Comparison of ENCODE assay signal across 8 cellular contexts in the genomic region with DNA sequence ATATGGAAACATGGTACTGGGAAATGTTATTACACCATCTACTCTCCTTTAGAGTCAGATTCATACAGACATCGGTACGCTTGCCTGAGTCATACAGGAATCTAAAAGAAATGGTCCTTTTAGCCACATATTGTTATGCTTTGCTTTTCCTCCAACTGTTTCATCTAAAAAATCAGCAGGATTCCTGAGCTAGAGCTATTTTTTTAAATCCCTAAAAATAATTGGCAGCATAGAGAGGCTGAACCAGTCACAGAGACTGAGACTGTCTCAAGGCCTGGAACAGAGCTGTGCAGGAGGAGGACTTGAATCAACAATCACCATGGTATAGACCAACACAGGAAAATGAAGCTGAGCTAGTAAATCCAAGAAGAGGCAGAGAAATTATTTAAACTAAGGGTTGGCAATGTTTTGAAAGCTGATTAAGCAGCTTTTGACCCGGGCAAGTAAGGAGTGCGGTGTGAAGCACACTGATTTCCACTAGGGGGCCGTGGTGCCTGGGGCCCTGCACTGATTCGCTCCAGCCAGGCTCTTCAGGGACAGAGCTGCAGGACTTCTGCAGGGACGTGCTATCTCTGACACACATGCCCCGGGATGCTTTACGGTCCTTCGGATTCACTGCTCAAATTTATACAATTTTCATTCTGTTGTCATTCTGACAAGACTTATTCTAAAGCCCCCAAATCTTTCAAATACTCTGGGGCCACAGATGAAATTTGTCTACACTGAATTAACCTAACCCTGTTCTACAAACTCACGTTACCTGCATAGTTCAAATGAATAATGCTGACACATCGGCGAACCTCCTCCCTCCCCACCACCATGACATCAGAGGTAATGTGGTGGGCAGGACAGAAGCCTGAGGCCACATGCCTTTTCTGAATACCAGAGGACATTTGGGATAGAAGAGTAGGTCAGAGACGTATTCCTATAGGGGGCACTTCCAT.
DNase-seq lines count a peak whose midpoint lies in the region; ATAC-seq, FAIRE-seq and TF ChIP-seq lines count a peak whose summit lies in the region.

No MANE protein-coding gene starts in this region.

- no peak overlapping the region for H3K27ac ChIP-seq in endodermal cell (ENCODE audit: low read depth, low read length)
- no peak overlapping the region for H3K27ac ChIP-seq in stomach

- H3K27me3 ChIP-seq in endodermal cell (ENCODE audit: control insufficient read depth, insufficient read depth, low read length, poor library complexity, severe bottlenecking) (no peaks in the 10 kb centered on the region), stomach (no peaks in the 10 kb centered on the region)

- TF ChIP-seq CTCF in AG10803 (conservative IDR thresholded peaks at IDR 0.05; ENCODE audit: low read length) (peak; percentile 88), activated B cell treated with CpG ODN at 0.5 μM for 24 hours (IDR thresholded peaks at IDR 0.05) (peak; percentile 17), endodermal cell (conservative IDR thresholded peaks at IDR 0.05) (peak; percentile 92), mucosa of descending colon (IDR thresholded peaks at IDR 0.05) (peak; percentile 85), stomach (IDR thresholded peaks at IDR 0.05) (peak in 5 of 7 experiments; percentile 60 to 80 (median 70))

- no peak overlapping the region for H3K9ac ChIP-seq in endodermal cell (ENCODE audit: extremely low read depth, low read length, poor library complexity, severe bottlenecking)

- POLR2A ChIA-PET in activated B cell treated with CpG ODN at 0.5 μM for 24 hours (lab: Charles Lee) = no interaction called here

- peak; percentile 89 for ATAC-seq in HG02852 (IDR thresholded peaks at IDR 0.05; ENCODE audit: unreplicated experiment)
- peak; percentile 80 for ATAC-seq in activated B cell treated with CpG ODN at 0.5 μM for 24 hours (ENCODE audit: low read depth)
- ATAC-seq in mucosa of descending colon = peak; percentile 93

- H3K27ac Mint-ChIP-seq in activated B cell treated with CpG ODN at 0.5 μM for 24 hours (no peak overlapping the region), endodermal cell (no peak overlapping the region)

- CTCF ChIA-PET in activated B cell treated with CpG ODN at 0.5 μM for 24 hours (lab: Charles Lee) = interaction anchor here (0.6 to 2.5 kb wide), 13 partner anchors 9 to 426 kb away, joined by 3 to 19 read pairs (median 4); no protein-coding TSS in a partner anchor

- 35 to 39% methylated on average over 10 to 14 of the region's 14 CpGs for WGBS in endodermal cell (ENCODE audit: insufficient coverage in 1 of 2, insufficient read length in 1 of 2), 2 experiments
- WGBS in stomach, 5 donors = 44 to 48% (median 46%) methylated on average over 14 of the region's 14 CpGs

- H3K27me3 Mint-ChIP-seq in activated B cell treated with CpG ODN at 0.5 μM for 24 hours = no peaks in the 10 kb centered on the region
- no peaks in the 10 kb centered on the region for H3K27me3 Mint-ChIP-seq in endodermal cell (ENCODE audit: insufficient read depth)

- H3K9me3 Mint-ChIP-seq in activated B cell treated with CpG ODN at 0.5 μM for 24 hours = no peaks in the 10 kb centered on the region
- H3K9me3 Mint-ChIP-seq in endodermal cell = no peaks in the 10 kb centered on the region

- H3K4me3 Mint-ChIP-seq in activated B cell treated with CpG ODN at 0.5 μM for 24 hours (no peak overlapping the region), endodermal cell (no peak overlapping the region)

- peaks cover 11% of the 10 kb centered on the region for H3K36me3 Mint-ChIP-seq in activated B cell treated with CpG ODN at 0.5 μM for 24 hours (ENCODE audit: low read depth)
- H3K36me3 Mint-ChIP-seq in endodermal cell (ENCODE audit: low read depth) = no peaks in the 10 kb centered on the region

- DNase-seq in AG10803 (ENCODE audit: low read depth) (peak; percentile 61), GM18507 (ENCODE audit: extremely low spot score, insufficient read length, low read depth) (no peak), NCI-H1105 (lab: John Stamatoyannopoulos, UW) (peak; percentile 5), activated B cell treated with CpG ODN at 0.5 μM for 24 hours (peak; percentile 22), endodermal cell (peak; percentile 92), mucosa of descending colon (peak in 2 of 3 donors; percentile 57 to 65), stomach (peak; percentile 62)

- no peak for TF ChIP-seq EP300 in stomach (IDR thresholded peaks at IDR 0.05)

- H3K36me3 ChIP-seq in endodermal cell (ENCODE audit: control insufficient read depth, insufficient read depth, low read length) (no peaks in the 10 kb centered on the region), mucosa of descending colon (ENCODE audit: low read depth) (no peaks in the 10 kb centered on the region), stomach (peaks cover 2 to 26% (median 15%) of the 10 kb centered on the region in 4 donors)

- no peaks in the 10 kb centered on the region for H3K4me1 ChIP-seq in endodermal cell (ENCODE audit: control insufficient read depth, insufficient read depth, low read length)
- H3K4me1 ChIP-seq in mucosa of descending colon (ENCODE audit: low read depth) = no peaks in the 10 kb centered on the region
- peaks cover 0 to 17% (median 0%) of the 10 kb centered on the region in 4 donors for H3K4me1 ChIP-seq in stomach

- H3K9me3 ChIP-seq in endodermal cell (ENCODE audit: control insufficient read depth, low read length) = no peaks in the 10 kb centered on the region
- H3K9me3 ChIP-seq in mucosa of descending colon = no peaks in the 10 kb centered on the region
- no peaks in the 10 kb centered on the region for H3K9me3 ChIP-seq in stomach

- H3K4me3 ChIP-seq in AG10803 (ENCODE audit: low read length) = no peak overlapping the region
- no peak overlapping the region for H3K4me3 ChIP-seq in endodermal cell (ENCODE audit: low read length)
- no peak overlapping the region for H3K4me3 ChIP-seq in mucosa of descending colon
- H3K4me3 ChIP-seq in stomach = no peak overlapping the region

- TF ChIP-seq POLR2A in stomach (IDR thresholded peaks at IDR 0.05) = no peak

- FAIRE-seq in GM18507 (lab: Jason Lieb, UNC) = peak; percentile 85

- intact Hi-C loops in activated B cell treated with CpG ODN at 0.5 μM for 24 hours (cut with micrococcal nuclease) = loop anchor here (1.0 to 10.0 kb wide), 4 partner anchors 168 to 818 kb away; no protein-coding TSS in a partner anchor
- intact Hi-C loops in mucosa of descending colon (cut with DNase I, micrococcal nuclease) = loop anchor here in 1 of 2 donors (10.0 kb wide), 1 partner anchor 195 kb away; no protein-coding TSS in a partner anchor
- intact Hi-C loops in stomach (cut with DNase I; ENCODE audit: low total_unique reads) = no loop called here

- H3K4me1 Mint-ChIP-seq in activated B cell treated with CpG ODN at 0.5 μM for 24 hours (no peaks in the 10 kb centered on the region), endodermal cell (peaks cover 1% of the 10 kb centered on the region)

Comparison
In these comparisons a context has a peak if more than half of its experiments do, and no peak if none do; other contexts are left out.
1. CTCF ChIP-seq: peak in every context shown above with its lines; median percentile 92 in endodermal cell; 88 in AG10803; 85 in mucosa of descending colon; 70 in stomach; 17 in activated B cell treated with CpG ODN at 0.5 μM for 24 hours.